10 cellular contexts compared by ENCODE assay signal in genomic region chr3:4670352-4670751, GRCh38.
DNase-seq lines count a peak whose midpoint lies in the region; ATAC-seq and TF ChIP-seq lines count a peak whose summit lies in the region.
"Had no signal": no experiment of that assay in that cellular context is flagged by ENCODE, and none has a peak within 500 bp of the region (broad histone marks: within the 10 kb centered on the region; RNA-seq: fewer than 3 reads in every experiment).

No MANE protein-coding gene starts in this region.

- no peaks in the 10 kb centered on the region for H3K27me3 Mint-ChIP-seq in neural crest cell (ENCODE audit: low read depth)

- H3K9me3 ChIP-seq in IMR-90 (ENCODE audit: control insufficient read depth, insufficient read depth, low read length): no peaks in the 10 kb centered on the region
- H3K9me3 ChIP-seq in tibial nerve: no peaks in the 10 kb centered on the region

- H3K14ac ChIP-seq in IMR-90 (replicated peaks; ENCODE audit: low read depth, low read length): no peak overlapping the region

- H3K9me1 ChIP-seq in IMR-90 (ENCODE audit: insufficient read depth, low read length): peaks cover 2% of the 10 kb centered on the region; the same call in 1 of the 2 replicates

- H3K23ac ChIP-seq in IMR-90 (ENCODE audit: low read depth, low read length): no peak overlapping the region

- BruUV-seq in IMR-90 (replicated peaks; lab: Mats Ljungman, UMichigan): no TSS peak

- no peak overlapping the region for H2BK120ac ChIP-seq in IMR-90 (ENCODE audit: low read depth, low read length)

- no peak overlapping the region for H2AFZ ChIP-seq in IMR-90 (replicated peaks; ENCODE audit: low read length, poor library complexity)

- no peak overlapping the region for H2BK20ac ChIP-seq in IMR-90 (ENCODE audit: low read depth, low read length)

- POLR2A ChIA-PET in IMR-90 (lab: Charles Lee; ENCODE audit: unreplicated experiment): no interaction called here

- no peak overlapping the region for H2AK9ac ChIP-seq in IMR-90 (replicated peaks; ENCODE audit: low read depth, low read length, poor library complexity)

- H4K8ac ChIP-seq in IMR-90 (ENCODE audit: low read depth in 2 of 2, low read length in 2 of 2): no peak overlapping the region

- no peak overlapping the region for H3K27ac Mint-ChIP-seq in neural crest cell (ENCODE audit: unreplicated experiment)

- no peaks in the 10 kb centered on the region for H3K27me3 ChIP-seq in IMR-90 (ENCODE audit: control insufficient read depth, insufficient read depth, low read length)
- H3K27me3 ChIP-seq in brain microvascular endothelial cell (replicated peaks): no peaks in the 10 kb centered on the region
- no peaks in the 10 kb centered on the region for H3K27me3 ChIP-seq in tibial nerve

- H3K27ac ChIP-seq in IMR-90 (ENCODE audit: insufficient read depth, low read length) (no peak overlapping the region), brain microvascular endothelial cell (no peak overlapping the region), tibial nerve (no peak overlapping the region)

- TF ChIP-seq POLR2A in IMR-90 (IDR thresholded peaks at IDR 0.05; ENCODE audit: low read depth, low read length) (no peak), tibial nerve (IDR thresholded peaks at IDR 0.05) (no peak)

- in situ Hi-C loops in IMR-90 (cut with MboI; ENCODE audit: low sequenced_read_pairs): no loop called here
- in situ Hi-C loops in brain microvascular endothelial cell (cut with HindIII; ENCODE audit: low pct_ligation_motif_present, low sequenced_read_pairs): no loop called here

- no peak for TF ChIP-seq EP300 in tibial nerve (IDR thresholded peaks at IDR 0.05)

- no peak overlapping the region for H2AK5ac ChIP-seq in IMR-90 (ENCODE audit: low read depth, low read length)

- no peak overlapping the region for H3K4me3 Mint-ChIP-seq in neural crest cell

- no peak overlapping the region for H3K9ac ChIP-seq in IMR-90 (ENCODE audit: low read depth, low read length)

- H3K36me3 Mint-ChIP-seq in neural crest cell (ENCODE audit: low read depth): no peaks in the 10 kb centered on the region

- CTCF ChIA-PET in IMR-90 (lab: Yijun Ruan, JAX): interaction anchor here (0.9 to 1.4 kb wide), 3 partner anchors 12 to 164 kb away, joined by 3 to 5 read pairs (median 4); no protein-coding TSS in a partner anchor

- H3K4me3 ChIP-seq in IMR-90 (ENCODE audit: insufficient read depth, low read depth, low read length): no peak overlapping the region
- no peak overlapping the region for H3K4me3 ChIP-seq in brain microvascular endothelial cell (ENCODE audit: low read depth, low read length)
- no peak overlapping the region for H3K4me3 ChIP-seq in tibial nerve

- WGBS in IMR-90 (ENCODE audit: extremely low coverage in 2 of 2, insufficient read length in 1 of 2), 2 experiments: no CpG with 5 or more reads among the region's 5 CpGs
- WGBS in tibial nerve, 2 donors: 67% methylated on average over 5 of the region's 5 CpGs

- H3K4ac ChIP-seq in IMR-90 (ENCODE audit: low read depth, low read length): no peak overlapping the region

- no peak overlapping the region for H2BK15ac ChIP-seq in IMR-90 (ENCODE audit: low read depth, low read length)

- TF ChIP-seq RAD21 in IMR-90 (IDR thresholded peaks at IDR 0.05; ENCODE audit: low read length): peak; percentile 33; the same call in 1 of the 2 replicates

- peak; percentile 9 for DNase-seq in DMS 273 (lab: John Stamatoyannopoulos, UW; ENCODE audit: unreplicated experiment)
- no peak for DNase-seq in DMS 273 treated with DMSO at 0.1 percent for 48 hours (lab: John Stamatoyannopoulos, UW)
- no peak for DNase-seq in IMR-90
- peak; percentile 39 for DNase-seq in brain microvascular endothelial cell
- no peak for DNase-seq in neural crest cell (ENCODE audit: low read depth, low spot score)
- no peak for DNase-seq in NCI-H1694 (lab: John Stamatoyannopoulos, UW)
- DNase-seq in NCI-H1048 (lab: John Stamatoyannopoulos, UW): no peak
- DNase-seq in tibial nerve (ENCODE audit: low spot score in 2 of 2): no peak
- DNase-seq: NCI-H187 treated with DMSO at 0.1 percent for 48 hours had no signal

- no peak overlapping the region for H4K91ac ChIP-seq in IMR-90 (ENCODE audit: insufficient read depth, low read depth, low read length)

- H3K79me1 ChIP-seq in IMR-90 (ENCODE audit: low read depth in 1 of 2, low read length in 2 of 2): no peaks in the 10 kb centered on the region

- peak; percentile 33 for TF ChIP-seq CTCF in IMR-90 (conservative IDR thresholded peaks at IDR 0.05; ENCODE audit: low read depth, low read length)
- peak; percentile 79 for TF ChIP-seq CTCF in brain microvascular endothelial cell (IDR thresholded peaks at IDR 0.05; ENCODE audit: low read depth, low read length, missing control alignments)
- TF ChIP-seq CTCF in neural crest cell (conservative IDR thresholded peaks at IDR 0.05): peak; percentile 52
- TF ChIP-seq CTCF in tibial nerve (IDR thresholded peaks at IDR 0.05): peak in 2 of 5 experiments; percentile 9 to 13

- H3K36me3 ChIP-seq in IMR-90 (ENCODE audit: control insufficient read depth, insufficient read depth, low read length): peaks cover 7% of the 10 kb centered on the region
- no peaks in the 10 kb centered on the region for H3K36me3 ChIP-seq in brain microvascular endothelial cell (replicated peaks)
- peaks cover 2 to 75% (median 10%) of the 10 kb centered on the region in 3 donors for H3K36me3 ChIP-seq in tibial nerve

- H3K18ac ChIP-seq in IMR-90 (ENCODE audit: low read depth, low read length): no peak overlapping the region

- dilution Hi-C loops in IMR-90 (cut with HindIII; ENCODE audit: low sequenced_read_pairs, unreplicated experiment): no loop called here

- no peaks in the 10 kb centered on the region for H3K4me1 ChIP-seq in IMR-90 (ENCODE audit: control insufficient read depth, insufficient read depth, low read length)
- H3K4me1 ChIP-seq in tibial nerve: no peaks in the 10 kb centered on the region

- H3K4me1 Mint-ChIP-seq in neural crest cell: no peaks in the 10 kb centered on the region

- no peak overlapping the region for H4K5ac ChIP-seq in IMR-90 (ENCODE audit: low read depth, low read length)

- H4K20me1 ChIP-seq in IMR-90 (ENCODE audit: insufficient read depth, low read length): no peaks in the 10 kb centered on the region

- H3K4me2 ChIP-seq in IMR-90 (ENCODE audit: low read depth, low read length): no peak overlapping the region

- H3K9me3 Mint-ChIP-seq in neural crest cell: no peaks in the 10 kb centered on the region

- no peak overlapping the region for H2BK5ac ChIP-seq in IMR-90 (ENCODE audit: low read depth, low read length, poor library complexity, severe bottlenecking)

- no peak overlapping the region for H3K56ac ChIP-seq in IMR-90 (ENCODE audit: extremely low read depth, insufficient read depth, low read length)

- no peak for ATAC-seq in IMR-90 (ENCODE audit: low read depth)
- ATAC-seq: right cardiac atrium had no signal

- intact Hi-C loops in IMR-90 (cut with micrococcal nuclease): no loop called here

TF ChIP-seq in IMR-90, 13 proteins besides CTCF, POLR2A, EP300 and RAD21:
- TF ChIP-seq MXI1 (IDR thresholded peaks at IDR 0.05; ENCODE audit: borderline replicate concordance, low read depth, low read length): no peak
- TF ChIP-seq MAFK (IDR thresholded peaks at IDR 0.05; ENCODE audit: low read depth, low read length): no peak
- TF ChIP-seq CHD1 (IDR thresholded peaks at IDR 0.05; ENCODE audit: low read depth, low read length): no peak
- TF ChIP-seq USF2 (IDR thresholded peaks at IDR 0.05; ENCODE audit: low read depth, low read length): no peak
- no peak for TF ChIP-seq BHLHE40 (IDR thresholded peaks at IDR 0.05; ENCODE audit: low read depth, low read length)
- no peak for TF ChIP-seq MAZ (IDR thresholded peaks at IDR 0.05; ENCODE audit: borderline replicate concordance, low read depth, low read length)
- TF ChIP-seq CEBPB (IDR thresholded peaks at IDR 0.05; ENCODE audit: low read depth, low read length): no peak
- no peak for TF ChIP-seq SMC3 (IDR thresholded peaks at IDR 0.05; ENCODE audit: low read depth, low read length)
- TF ChIP-seq RFX5 (IDR thresholded peaks at IDR 0.05; ENCODE audit: low read depth, low read length): no peak
- TF ChIP-seq RCOR1 (IDR thresholded peaks at IDR 0.05; ENCODE audit: insufficient replicate concordance, low read length): no peak
- TF ChIP-seq NFE2L2 (IDR thresholded peaks at IDR 0.05; ENCODE audit: low read depth, low read length): no peak

Comparison
In these comparisons a context has a peak if more than half of its experiments do, and no peak if none do; other contexts are left out.
1. DNase-seq: peak in DMS 273 (single experiment) and brain microvascular endothelial cell (single experiment); none in DMS 273 treated with DMSO at 0.1 percent for 48 hours (single experiment), IMR-90 (single experiment), neural crest cell (single experiment), NCI-H1694 (single experiment), NCI-H1048 (single experiment) and tibial nerve (0 of 2).